ENCODE assay signal across 1 cellular context in the genomic region with DNA sequence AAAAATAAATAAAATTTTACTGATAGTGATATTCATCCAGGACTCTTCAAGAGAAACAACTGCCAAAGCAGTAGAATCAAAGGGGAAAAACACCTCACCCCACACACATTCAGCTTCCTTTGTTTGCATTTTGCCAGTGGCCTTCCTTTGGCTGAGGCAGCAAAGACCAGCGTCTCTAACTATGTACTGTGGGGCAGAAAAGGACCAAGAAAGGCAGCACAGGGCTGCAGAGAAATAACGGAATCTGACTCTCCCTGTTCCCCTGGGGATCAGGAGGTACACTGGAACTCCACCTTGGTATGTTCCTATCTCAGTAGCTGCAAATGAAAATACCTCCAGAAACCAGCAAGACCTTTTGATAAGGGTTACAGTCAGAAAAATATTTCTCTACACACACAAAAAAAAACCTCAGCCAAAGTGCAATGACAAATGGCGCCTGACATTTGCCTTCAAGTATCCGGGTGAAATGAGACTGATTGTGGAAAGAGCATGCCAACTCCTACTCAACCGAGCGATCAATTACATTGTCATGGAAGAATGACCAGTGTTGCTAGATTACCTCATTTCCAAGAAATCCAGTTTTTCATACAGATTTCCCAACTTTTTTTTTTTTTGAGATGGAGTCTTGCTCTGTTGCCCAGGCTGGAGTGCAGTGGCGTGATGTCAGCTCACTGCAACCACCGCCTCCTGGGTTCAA.
TF ChIP-seq lines count a peak whose summit lies in the region.

No MANE protein-coding gene starts in this region.

TF ChIP-seq in HEK293, 187 proteins besides CTCF, POLR2A, EP300 and RAD21 (continued from another document):
- TF ChIP-seq ZXDB (tag by site-specific recombination; IDR thresholded peaks at IDR 0.05) (no peak), ZNF121 (tag by site-specific recombination; IDR thresholded peaks at IDR 0.05) (peak; percentile 46; the same call in 1 of the 2 replicates)
